In genomic region chr14:20264366-20264765, GRCh38 we compare ENCODE assay signal across 20 cellular contexts. TPM values are rescaled to one million over a fixed set of nuclear protein-coding genes. Genes with fewer than 3 reads are reported as not detected.
"Had no signal": no experiment of that assay in that cellular context is flagged by ENCODE, and none has a peak within 500 bp of the region (broad histone marks: within the 10 kb centered on the region; RNA-seq: fewer than 3 reads in every experiment).

No MANE protein-coding gene starts in this region.

RNA-seq across cellular contexts. Expression of gene OR11H4, which starts 25.3 kb away (rescaled TPM):
- total RNA-seq: activated CD4-positive, alpha-beta memory T cell treated with anti-CD3 and anti-CD28 coated beads, Interleukin-2, amount 10 ng/mL, durations not matched to agents 7 days and 5 days; activated CD4-positive, alpha-beta T cell treated with anti-CD3 and anti-CD28 coated beads, Interleukin-2, amount 10 ng/mL, durations not matched to agents 7 days and 5 days; activated naive CD4-positive, alpha-beta T cell treated with anti-CD3 and anti-CD28 coated beads, Interleukin-2, amount 50 U/mL, for 72 hours; activated naive CD8-positive, alpha-beta T cell treated with anti-CD3 and anti-CD28 coated beads, Interleukin-2, amount 10 ng/mL, durations not matched to agents 7 days and 5 days; activated T-cell treated with anti-CD3 and anti-CD28 coated beads, Interleukin-2, amount 50 U/mL, for 72 hours; ascending aorta; breast epithelium; cardiac septum; cerebellum; dorsolateral prefrontal cortex; endodermal cell; esophagus squamous epithelium; fibroblast of lung; fibroblast of villous mesenchyme; gastroesophageal sphincter; glomerular endothelial cell; heart right ventricle; T-helper 2 cell treated with Interferon-gamma antibody and Interleukin-4, amounts not matched to agents 100 ng/mL and 5 ng/mL, for 36 hours; WTC11 had no signal
- polyA plus RNA-seq: esophagus, fibroblast of lung, heart right ventricle had no signal

RNA-seq across cellular contexts. Expression of gene OR11H7, which starts 35.6 kb away (rescaled TPM):
- total RNA-seq: activated CD4-positive, alpha-beta memory T cell treated with anti-CD3 and anti-CD28 coated beads, Interleukin-2, amount 10 ng/mL, durations not matched to agents 7 days and 5 days; activated CD4-positive, alpha-beta T cell treated with anti-CD3 and anti-CD28 coated beads, Interleukin-2, amount 10 ng/mL, durations not matched to agents 7 days and 5 days; activated naive CD4-positive, alpha-beta T cell treated with anti-CD3 and anti-CD28 coated beads, Interleukin-2, amount 50 U/mL, for 72 hours; activated naive CD8-positive, alpha-beta T cell treated with anti-CD3 and anti-CD28 coated beads, Interleukin-2, amount 10 ng/mL, durations not matched to agents 7 days and 5 days; activated T-cell treated with anti-CD3 and anti-CD28 coated beads, Interleukin-2, amount 50 U/mL, for 72 hours; ascending aorta; breast epithelium; cardiac septum; cerebellum; dorsolateral prefrontal cortex; endodermal cell; esophagus squamous epithelium; fibroblast of lung; fibroblast of villous mesenchyme; glomerular endothelial cell; heart right ventricle; T-helper 2 cell treated with Interferon-gamma antibody and Interleukin-4, amounts not matched to agents 100 ng/mL and 5 ng/mL, for 36 hours; WTC11 had no signal
- polyA plus RNA-seq: esophagus, fibroblast of lung, heart right ventricle had no signal

RNA-seq across cellular contexts. Expression of gene OR11H6, which starts 40.9 kb away (rescaled TPM):
- total RNA-seq: activated CD4-positive, alpha-beta memory T cell treated with anti-CD3 and anti-CD28 coated beads, Interleukin-2, amount 10 ng/mL, durations not matched to agents 7 days and 5 days; activated CD4-positive, alpha-beta T cell treated with anti-CD3 and anti-CD28 coated beads, Interleukin-2, amount 10 ng/mL, durations not matched to agents 7 days and 5 days; activated naive CD4-positive, alpha-beta T cell treated with anti-CD3 and anti-CD28 coated beads, Interleukin-2, amount 50 U/mL, for 72 hours; activated naive CD8-positive, alpha-beta T cell treated with anti-CD3 and anti-CD28 coated beads, Interleukin-2, amount 10 ng/mL, durations not matched to agents 7 days and 5 days; activated T-cell treated with anti-CD3 and anti-CD28 coated beads, Interleukin-2, amount 50 U/mL, for 72 hours; ascending aorta; breast epithelium; cardiac septum; cerebellum; dorsolateral prefrontal cortex; endodermal cell; esophagus squamous epithelium; fibroblast of lung; fibroblast of villous mesenchyme; gastroesophageal sphincter; glomerular endothelial cell; heart right ventricle; T-helper 2 cell treated with Interferon-gamma antibody and Interleukin-4, amounts not matched to agents 100 ng/mL and 5 ng/mL, for 36 hours; WTC11 had no signal
- polyA plus RNA-seq: esophagus, fibroblast of lung, heart right ventricle had no signal
